Comparison of ENCODE assay signal across 23 cellular contexts in the genomic region with DNA sequence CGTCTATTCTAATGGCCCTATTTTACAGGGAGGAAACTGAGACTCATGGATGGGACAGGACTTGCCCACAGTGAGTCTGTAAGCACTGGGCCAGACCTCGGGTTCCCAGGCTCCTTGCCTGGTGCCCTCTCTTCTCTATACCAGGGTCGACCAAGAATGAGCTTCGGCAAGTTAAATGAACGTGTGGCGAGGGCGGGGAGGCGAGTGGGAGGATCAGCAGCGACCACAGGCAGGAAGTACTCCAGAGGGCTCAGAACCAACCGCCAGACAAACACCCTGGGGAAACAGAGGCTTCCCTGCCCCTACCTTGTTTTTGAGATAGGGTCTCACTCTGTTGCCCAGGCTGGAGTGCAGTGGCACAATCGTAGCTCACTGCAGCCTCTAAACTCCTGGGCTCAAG.
"Had no signal": no experiment of that assay in that cellular context is flagged by ENCODE, and none has a peak within 500 bp of the region (broad histone marks: within the 10 kb centered on the region; RNA-seq: fewer than 3 reads in every experiment).

No MANE protein-coding gene starts in this region.

- H3K4me1 ChIP-seq: colonic mucosa, right lobe of liver had no signal

- DNase-seq: activated B cell treated with CpG ODN at 0.5 μM for 24 hours; activated CD4-positive, alpha-beta memory T cell treated with anti-CD3 and anti-CD28 coated beads for 36 hours; activated CD4-positive, alpha-beta T cell treated with anti-CD3 and anti-CD28 coated beads for 36 hours; activated naive CD4-positive, alpha-beta T cell treated with Interleukin-2 at 50 U/mL for 16 hours; activated naive CD8-positive, alpha-beta T cell treated with anti-CD3 and anti-CD28 coated beads for 36 hours; activated T-cell treated with anti-CD3 and anti-CD28 coated beads, Interleukin-2, amount 50 U/mL, for 48 hours; dorsolateral prefrontal cortex; effector memory CD8-positive, alpha-beta T cell; glutamatergic neuron; immature natural killer cell; lower lobe of right lung; natural killer cell; right lobe of liver; stimulated activated CD4-positive, alpha-beta T cell treated with anti-CD3 and anti-CD28 coated beads, Interleukin-2, amount 100 ng/mL, for 24 hours; stimulated activated naive CD8-positive, alpha-beta T cell treated with anti-CD3 and anti-CD28 coated beads, Interleukin-15, amount 100 ng/mL, for 72 hours; tibial artery had no signal

- H3K9me3 ChIP-seq: colonic mucosa, lower lobe of right lung, neutrophil, right lobe of liver, tibial artery had no signal

- H3K9me3 Mint-ChIP-seq: activated B cell treated with CpG ODN at 0.5 μM for 24 hours; activated CD4-positive, alpha-beta memory T cell treated with anti-CD3 and anti-CD28 coated beads for 36 hours; activated naive CD8-positive, alpha-beta T cell treated with anti-CD3 and anti-CD28 coated beads for 36 hours; effector memory CD8-positive, alpha-beta T cell; immature natural killer cell; natural killer cell; stimulated activated effector memory CD8-positive, alpha-beta T cell treated with anti-CD3 and anti-CD28 coated beads, Interleukin-12 subunit alpha, Interleukin-12 subunit beta, amount 100 ng/mL, for 72 hours; stimulated activated naive CD8-positive, alpha-beta T cell treated with anti-CD3 and anti-CD28 coated beads, Interleukin-15, amount 100 ng/mL, for 72 hours had no signal

- H3K27ac Mint-ChIP-seq: activated B cell treated with CpG ODN at 0.5 μM for 24 hours; activated CD4-positive, alpha-beta memory T cell treated with anti-CD3 and anti-CD28 coated beads for 36 hours; activated CD4-positive, alpha-beta T cell treated with anti-CD3 and anti-CD28 coated beads for 36 hours; activated naive CD8-positive, alpha-beta T cell treated with anti-CD3 and anti-CD28 coated beads for 36 hours; effector memory CD8-positive, alpha-beta T cell; immature natural killer cell; natural killer cell; stimulated activated effector memory CD8-positive, alpha-beta T cell treated with anti-CD3 and anti-CD28 coated beads, Interleukin-12 subunit alpha, Interleukin-12 subunit beta, amount 100 ng/mL, for 72 hours had no signal

- H3K4me3 Mint-ChIP-seq: activated B cell treated with CpG ODN at 0.5 μM for 24 hours; activated CD4-positive, alpha-beta memory T cell treated with anti-CD3 and anti-CD28 coated beads for 36 hours; activated CD4-positive, alpha-beta T cell treated with anti-CD3 and anti-CD28 coated beads for 36 hours; activated naive CD8-positive, alpha-beta T cell treated with anti-CD3 and anti-CD28 coated beads for 36 hours; effector memory CD8-positive, alpha-beta T cell; immature natural killer cell; natural killer cell; stimulated activated effector memory CD8-positive, alpha-beta T cell treated with anti-CD3 and anti-CD28 coated beads, Interleukin-12 subunit alpha, Interleukin-12 subunit beta, amount 100 ng/mL, for 72 hours; stimulated activated naive CD8-positive, alpha-beta T cell treated with anti-CD3 and anti-CD28 coated beads, Interleukin-15, amount 100 ng/mL, for 72 hours had no signal

- H3K36me3 ChIP-seq: colonic mucosa, lower lobe of right lung, neutrophil, right lobe of liver, tibial artery had no signal

- H3K27me3 ChIP-seq: colonic mucosa, dorsolateral prefrontal cortex, hepatocyte, right lobe of liver, tibial artery had no signal

- H3K4me3 ChIP-seq: colonic mucosa, dorsolateral prefrontal cortex, hepatocyte, lower lobe of right lung, right lobe of liver, skin epidermis, tibial artery had no signal

- H3K4me1 Mint-ChIP-seq: activated B cell treated with CpG ODN at 0.5 μM for 24 hours; activated CD4-positive, alpha-beta T cell treated with anti-CD3 and anti-CD28 coated beads for 36 hours; activated naive CD8-positive, alpha-beta T cell treated with anti-CD3 and anti-CD28 coated beads for 36 hours; immature natural killer cell; natural killer cell; stimulated activated effector memory CD8-positive, alpha-beta T cell treated with anti-CD3 and anti-CD28 coated beads, Interleukin-12 subunit alpha, Interleukin-12 subunit beta, amount 100 ng/mL, for 72 hours; stimulated activated naive CD8-positive, alpha-beta T cell treated with anti-CD3 and anti-CD28 coated beads, Interleukin-15, amount 100 ng/mL, for 72 hours had no signal

- H3K27ac ChIP-seq: colonic mucosa, dorsolateral prefrontal cortex, hepatocyte, lower lobe of right lung, neutrophil, right lobe of liver, tibial artery had no signal

- ATAC-seq: activated CD4-positive, alpha-beta T cell treated with anti-CD3 and anti-CD28 coated beads for 36 hours; effector memory CD8-positive, alpha-beta T cell; esophagus mucosa; left lobe of liver; natural killer cell; right lobe of liver; stimulated activated naive CD8-positive, alpha-beta T cell treated with anti-CD3 and anti-CD28 coated beads, Interleukin-15, amount 100 ng/mL, for 72 hours had no signal

- H3K36me3 Mint-ChIP-seq: activated CD4-positive, alpha-beta memory T cell treated with anti-CD3 and anti-CD28 coated beads for 36 hours; activated naive CD8-positive, alpha-beta T cell treated with anti-CD3 and anti-CD28 coated beads for 36 hours; immature natural killer cell; natural killer cell; stimulated activated effector memory CD8-positive, alpha-beta T cell treated with anti-CD3 and anti-CD28 coated beads, Interleukin-12 subunit alpha, Interleukin-12 subunit beta, amount 100 ng/mL, for 72 hours had no signal
